Comparison of ENCODE assay signal across 15 cellular contexts in the genomic region with DNA sequence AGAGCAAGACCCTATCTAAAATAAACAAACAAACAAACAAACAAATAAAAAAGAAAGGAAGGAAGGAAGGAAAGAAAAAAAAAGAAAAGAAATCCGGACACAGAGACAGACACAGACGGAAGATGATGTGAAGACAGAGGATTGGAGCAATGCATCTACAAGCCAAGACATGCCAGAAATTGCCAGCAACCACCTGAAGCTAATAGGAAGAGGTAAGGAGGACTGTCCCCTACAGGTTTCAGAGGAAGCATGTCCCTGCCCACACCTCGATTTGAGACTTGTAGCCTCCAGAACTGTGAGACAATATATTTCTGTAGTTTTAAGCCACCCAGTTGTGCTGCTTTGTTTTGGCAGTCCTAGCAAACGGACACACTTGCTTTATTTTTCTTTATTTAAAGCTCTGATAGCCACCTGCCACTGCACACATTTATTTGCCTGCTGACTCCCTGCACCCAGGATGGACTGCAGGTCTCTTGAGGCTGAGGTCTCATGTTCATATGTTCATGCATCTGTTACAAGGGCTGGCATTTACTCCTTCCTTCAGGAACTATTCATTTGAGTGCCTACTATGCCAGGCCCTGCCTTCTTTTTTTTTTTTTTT. TPM values are rescaled to one million over a fixed set of nuclear protein-coding genes. Genes with fewer than 3 reads are reported as not detected.
DNase-seq lines count a peak whose midpoint lies in the region; ATAC-seq, FAIRE-seq and TF ChIP-seq lines count a peak whose summit lies in the region.
"Had no signal": no experiment of that assay in that cellular context is flagged by ENCODE, and none has a peak within 500 bp of the region (broad histone marks: within the 10 kb centered on the region; RNA-seq: fewer than 3 reads in every experiment).

No MANE protein-coding gene starts in this region.

- H3K27me3 ChIP-seq in GM23338 (ENCODE audit: insufficient read depth) (no peaks in the 10 kb centered on the region), keratinocyte (ENCODE audit: control insufficient read depth, extremely low read depth, insufficient read depth, low read length) (no peaks in the 10 kb centered on the region), MM.1S (replicated peaks; ENCODE audit: insufficient read depth, low read length) (no peaks in the 10 kb centered on the region), transverse colon (no peaks in the 10 kb centered on the region)

- H3K9ac ChIP-seq in keratinocyte (ENCODE audit: control insufficient read depth, extremely low read depth, insufficient read depth, low read length) (peak overlapping the region; percentile 2), MM.1S (ENCODE audit: low read length) (no peak overlapping the region)

- H3K4me1 Mint-ChIP-seq in GM23338: peaks cover 15% of the 10 kb centered on the region

- TF ChIP-seq CTCF in GM23338 (conservative IDR thresholded peaks at IDR 0.05; ENCODE audit: low read depth in 2 of 2): peak in 1 of 2 experiments; percentile 17; a peak in 1 of 4 replicates
- TF ChIP-seq CTCF in VCaP (conservative IDR thresholded peaks at IDR 0.05): peak; percentile 47
- peak; percentile 48 to 64 (median 56) for TF ChIP-seq CTCF in keratinocyte (optimal IDR thresholded peaks at IDR 0.05 in 1 of 3, IDR thresholded peaks at IDR 0.05 in 1 of 3, conservative IDR thresholded peaks at IDR 0.05 in 1 of 3; ENCODE audit: extremely low read depth in 1 of 3, insufficient read depth in 2 of 3, low read length in 3 of 3)
- TF ChIP-seq CTCF in MM.1S (IDR thresholded peaks at IDR 0.05; ENCODE audit: low read length): no peak
- no peak for TF ChIP-seq CTCF in transverse colon (IDR thresholded peaks at IDR 0.05)

- H3K4me3 Mint-ChIP-seq in GM23338: no peak overlapping the region
- H3K4me3 Mint-ChIP-seq: activated naive CD8-positive, alpha-beta T cell treated with anti-CD3 and anti-CD28 coated beads, Interleukin-2, amount 50 U/mL, for 24 hours had no signal

- in situ Hi-C loops in transverse colon (cut with MboI; ENCODE audit: low pct_ligation_motif_present in 1 of 4, low pct_unique_long_range_greater_than_20kb in 1 of 4, low sequenced_read_pairs in 3 of 4): loop anchor here in 3 of 4 donors (25.0 kb wide), 3 partner anchors 190 to 615 kb away; no protein-coding TSS in a partner anchor

- no peaks in the 10 kb centered on the region; the same call in 2 of the 3 replicates for H3K9me3 Mint-ChIP-seq in GM23338
- H3K9me3 Mint-ChIP-seq: activated naive CD8-positive, alpha-beta T cell treated with anti-CD3 and anti-CD28 coated beads, Interleukin-2, amount 50 U/mL, for 24 hours had no signal

- FAIRE-seq in keratinocyte (lab: Jason Lieb, UNC): peak; percentile 88

- ATAC-seq in GM23338 (peak; percentile 55), HG02981 (IDR thresholded peaks at IDR 0.05; ENCODE audit: unreplicated experiment) (no peak)
- ATAC-seq: activated naive CD8-positive, alpha-beta T cell treated with anti-CD3 and anti-CD28 coated beads, Interleukin-2, amount 50 U/mL, for 24 hours had no signal

- WGBS in transverse colon (ENCODE audit: low coverage in 1 of 2), 2 donors: 66 to 88% methylated on average over 2 to 4 of the region's 4 CpGs

- H3K4me3 ChIP-seq in GM23338 (no peak overlapping the region), keratinocyte (ENCODE audit: control insufficient read depth in 2 of 3, extremely low read depth in 1 of 3, insufficient read depth in 2 of 3, low read depth in 1 of 3, low read length in 3 of 3) (no peak overlapping the region), MM.1S (ENCODE audit: low read length) (no peak overlapping the region), transverse colon (no peak overlapping the region)
- H3K4me3 ChIP-seq: HAP-1 had no signal

- 0 out of 2 replicates have a peak, but pooled peaks cover under 1% of the 10 kb centered on the region for H3K79me2 ChIP-seq in GM23338 (replicated peaks; ENCODE audit: insufficient read depth)
- H3K79me2 ChIP-seq in keratinocyte (ENCODE audit: control insufficient read depth, insufficient read depth, low read length): no peaks in the 10 kb centered on the region
- no peaks in the 10 kb centered on the region for H3K79me2 ChIP-seq in MM.1S (ENCODE audit: low read length)

- H3K9me2 ChIP-seq in GM23338 (ENCODE audit: insufficient read depth): no peaks in the 10 kb centered on the region
- H3K9me2 ChIP-seq in MM.1S (replicated peaks; ENCODE audit: insufficient read depth, low read length): no peaks in the 10 kb centered on the region

- no peak for TF ChIP-seq POLR2A in transverse colon (IDR thresholded peaks at IDR 0.05)

- peaks cover 15% of the 10 kb centered on the region; the same call in 1 of the 2 replicates for H3K4me1 ChIP-seq in GM23338 (ENCODE audit: insufficient read depth)
- peaks cover 18% of the 10 kb centered on the region for H3K4me1 ChIP-seq in keratinocyte (ENCODE audit: control insufficient read depth, extremely low read depth, insufficient read depth, low read length)
- H3K4me1 ChIP-seq in MM.1S (ENCODE audit: low read length): no peaks in the 10 kb centered on the region
- peaks cover 0 to 8% (median 0%) of the 10 kb centered on the region in 4 donors for H3K4me1 ChIP-seq in transverse colon

- H3K4me2 ChIP-seq in GM23338 (no peak overlapping the region), keratinocyte (ENCODE audit: control insufficient read depth, extremely low read depth, insufficient read depth, low read depth, low read length) (peak overlapping the region; percentile 52), MM.1S (ENCODE audit: low read depth, low read length) (no peak overlapping the region)

- H3F3A ChIP-seq in GM23338 (replicated peaks; ENCODE audit: low read depth) (no peaks in the 10 kb centered on the region), MM.1S (ENCODE audit: insufficient read depth, low read length) (no peaks in the 10 kb centered on the region)

- H3K9me3 ChIP-seq in keratinocyte (ENCODE audit: control insufficient read depth, low read depth, low read length) (no peaks in the 10 kb centered on the region), MM.1S (replicated peaks; ENCODE audit: insufficient read depth, low read length) (no peaks in the 10 kb centered on the region), transverse colon (no peaks in the 10 kb centered on the region)
- H3K9me3 ChIP-seq: HAP-1 had no signal

- intact Hi-C loops in transverse colon (cut with DNase I; ENCODE audit: low total_unique reads): no loop called here

- no peak overlapping the region for H3K27ac ChIP-seq in GM23338 (ENCODE audit: low read depth)
- H3K27ac ChIP-seq in VCaP: peak overlapping the region; percentile 31
- H3K27ac ChIP-seq in keratinocyte (ENCODE audit: control insufficient read depth, insufficient read depth, low read length): peak overlapping the region; percentile 22
- H3K27ac ChIP-seq in MM.1S (ENCODE audit: low read length): no peak overlapping the region
- H3K27ac ChIP-seq in transverse colon: no peak overlapping the region

- no peaks in the 10 kb centered on the region for H3K9me1 ChIP-seq in keratinocyte (ENCODE audit: control insufficient read depth, extremely low read depth, insufficient read depth, low read length)

- H3K27ac Mint-ChIP-seq in GM23338: peak overlapping the region; percentile 43
- H3K27ac Mint-ChIP-seq: activated naive CD8-positive, alpha-beta T cell treated with anti-CD3 and anti-CD28 coated beads, Interleukin-2, amount 50 U/mL, for 24 hours had no signal

- H3K36me3 ChIP-seq in GM23338 (ENCODE audit: insufficient read depth): no peaks in the 10 kb centered on the region
- no peaks in the 10 kb centered on the region for H3K36me3 ChIP-seq in keratinocyte (ENCODE audit: control insufficient read depth in 2 of 2, extremely low read depth in 1 of 2, insufficient read depth in 2 of 2, low read length in 2 of 2)
- no peaks in the 10 kb centered on the region for H3K36me3 ChIP-seq in MM.1S (replicated peaks; ENCODE audit: insufficient read depth, low read length)
- H3K36me3 ChIP-seq in transverse colon: no peaks in the 10 kb centered on the region
- H3K36me3 ChIP-seq: HAP-1 had no signal

- dilution Hi-C loops in keratinocyte (cut with MboI; ENCODE audit: extremely low pct_ligation_motif_present, low sequenced_read_pairs): no loop called here

- no peak for TF ChIP-seq EP300 in transverse colon (IDR thresholded peaks at IDR 0.05; ENCODE audit: low read depth)

- peaks cover 26% of the 10 kb centered on the region for H3K27me3 Mint-ChIP-seq in GM23338 (ENCODE audit: insufficient read depth, low read depth, poor library complexity)
- H3K27me3 Mint-ChIP-seq: activated naive CD8-positive, alpha-beta T cell treated with anti-CD3 and anti-CD28 coated beads, Interleukin-2, amount 50 U/mL, for 24 hours had no signal

- H2AFZ ChIP-seq in GM23338 (0 out of 2 replicates have a peak overlapping the region, but pooled peaks have one; percentile 38), keratinocyte (ENCODE audit: control insufficient read depth, low read length) (peak overlapping the region; percentile 57), MM.1S (ENCODE audit: low read length) (no peak overlapping the region)

- H3K36me3 Mint-ChIP-seq in GM23338 (ENCODE audit: low read depth): no peaks in the 10 kb centered on the region; the same call in 2 of the 3 replicates

- no peaks in the 10 kb centered on the region for H4K20me1 ChIP-seq in GM23338 (replicated peaks; ENCODE audit: insufficient read depth)
- H4K20me1 ChIP-seq in keratinocyte (ENCODE audit: control insufficient read depth, extremely low read depth, insufficient read depth, low read length): no peaks in the 10 kb centered on the region
- H4K20me1 ChIP-seq in MM.1S (ENCODE audit: insufficient read depth, low read length): no peaks in the 10 kb centered on the region

- DNase-seq in DMS 273 (lab: John Stamatoyannopoulos, UW; ENCODE audit: unreplicated experiment) (peak; percentile 84), GM23338 (ENCODE audit: low spot score) (no peak), keratinocyte (ENCODE audit: low read depth, low spot score) (no peak), MM.1S (no peak), NCI-H1417 treated with DMSO at 0.1 percent for 48 hours (lab: John Stamatoyannopoulos, UW) (no peak), transverse colon (no peak)
- DNase-seq: activated naive CD8-positive, alpha-beta T cell treated with anti-CD3 and anti-CD28 coated beads, Interleukin-2, amount 50 U/mL, for 24 hours; central memory CD4-positive, alpha-beta T cell; islet precursor cell; KBM-7; NCI-H510A treated with DMSO at 0.1 percent for 48 hours; stimulated activated naive CD4-positive, alpha-beta T cell had no signal

RNA-seq across cellular contexts. Expression of gene ZMYND8, which starts 20.7 kb away (rescaled TPM):
- total RNA-seq in GM23338 (2014; rRNA removed; shearing (Covaris generic)): 64.2 and 70.9 TPM in 2 replicates
- polyA plus RNA-seq in GM23338 (2016; fragmentation: Nextera tagmentation; extraction: Ambion mirVana) (122 and 128 TPM in 2 replicates), keratinocyte (30.0 to 42.6 TPM (median 39.8 TPM) in 3 replicates)
- 49.3 TPM for polyA plus RNA-seq in keratinocyte (2011; ENCODE audit: low read depth)
- 21.6 and 26.9 TPM in 2 replicates for polyA plus RNA-seq in keratinocyte (2011; cell fraction: cytosol; rRNA removed)
- polyA plus RNA-seq in keratinocyte (2011; cell fraction: nucleus; rRNA removed): 95.0 and 95.8 TPM in 2 replicates
- 34.7 and 37.8 TPM in 2 replicates for polyA plus RNA-seq in keratinocyte (2012; ENCODE audit: low replicate concordance)
- polyA minus RNA-seq in keratinocyte: 40.3 to 48.9 TPM (median 40.8 TPM) in 3 replicates
- 21.7 TPM for polyA minus RNA-seq in keratinocyte (2011; cell fraction: cytosol; rRNA and poly(A)+ RNA removed)
- 51.6 and 102 TPM in 2 replicates for polyA minus RNA-seq in keratinocyte (2011; cell fraction: nucleus; rRNA and poly(A)+ RNA removed)
- total RNA-seq in transverse colon: 10 to 100 TPM; 41.6 to 79.4 (median 60.7) TPM

Comparison
In these comparisons a context has a peak if more than half of its experiments do, and no peak if none do; other contexts are left out.
1. H3K27ac ChIP-seq: peak in VCaP (single experiment) and keratinocyte (single experiment); none in GM23338 (single experiment), MM.1S (single experiment) and transverse colon (0 of 4).
2. CTCF ChIP-seq: peak in VCaP (single experiment) and keratinocyte (3 of 3); none in MM.1S (single experiment) and transverse colon (0 of 5).